19 cellular contexts compared by ENCODE assay signal in the genomic region with DNA sequence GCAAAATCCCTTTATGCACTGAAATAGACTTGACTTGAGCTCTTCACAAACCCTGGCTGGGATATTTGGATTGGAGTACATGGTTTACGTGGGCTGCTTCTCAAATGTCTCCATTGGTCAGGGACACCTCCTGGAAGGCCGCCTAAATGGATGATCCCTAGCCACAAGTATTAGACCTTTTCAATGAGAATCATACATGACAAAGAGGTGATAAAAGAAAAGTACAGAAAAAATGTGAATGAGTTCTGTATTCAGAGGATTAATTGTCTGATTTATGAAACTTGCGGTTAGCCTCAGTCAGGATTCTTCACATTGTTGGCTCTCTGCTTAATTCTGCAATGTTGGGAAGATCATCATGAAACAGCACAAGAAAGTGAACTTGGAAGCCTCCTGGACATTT.
"Had no signal": no experiment of that assay in that cellular context is flagged by ENCODE, and none has a peak within 500 bp of the region (broad histone marks: within the 10 kb centered on the region; RNA-seq: fewer than 3 reads in every experiment).

No MANE protein-coding gene starts in this region.

- H3K36me3 ChIP-seq: cardiac muscle cell, colonic mucosa, lower lobe of right lung, right lobe of liver, upper lobe of left lung had no signal

- H3K9me3 ChIP-seq: colonic mucosa, lower lobe of right lung, upper lobe of left lung had no signal

- H3K27ac ChIP-seq: cardiac muscle cell, colonic mucosa, hepatocyte, lower lobe of right lung, right lobe of liver, upper lobe of left lung had no signal

- ATAC-seq: activated CD4-positive, alpha-beta T cell treated with anti-CD3 and anti-CD28 coated beads for 36 hours; activated CD8-positive, alpha-beta T cell treated with anti-CD3 and anti-CD28 coated beads for 36 hours; activated T-cell treated with anti-CD3 and anti-CD28 coated beads, Interleukin-2, amount 50 U/mL, for 72 hours; lower lobe of right lung; mucosa of descending colon; natural killer cell; right lobe of liver; stimulated activated naive B cell treated with anti-CD40 and anti-IgM and Interleukin-4, amounts not matched to agents 10 μg/mL and 1 μg/mL and 100 μg/mL, for 72 hours had no signal

- H3K4me3 ChIP-seq: cardiac muscle cell, colonic mucosa, hepatocyte, lower lobe of right lung, mucosa of descending colon, right lobe of liver, upper lobe of left lung had no signal

- H3K27me3 ChIP-seq: cardiac muscle cell, colonic mucosa, hepatocyte, right lobe of liver, upper lobe of left lung had no signal

- H3K4me1 ChIP-seq: colonic mucosa, lower lobe of right lung, right lobe of liver, upper lobe of left lung had no signal

- DNase-seq: activated CD4-positive, alpha-beta T cell treated with anti-CD3 and anti-CD28 coated beads for 36 hours; activated CD8-positive, alpha-beta memory T cell treated with anti-CD3 and anti-CD28 coated beads, Interleukin-2, amount 50 U/mL, for 4 hours; activated CD8-positive, alpha-beta T cell treated with anti-CD3 and anti-CD28 coated beads for 36 hours; activated gamma-delta T cell treated with Interleukin-2 at 50 U/mL for 16 hours; activated naive CD8-positive, alpha-beta T cell treated with anti-CD3 and anti-CD28 coated beads for 36 hours; activated T-cell treated with anti-CD3 and anti-CD28 coated beads, Interleukin-2, amount 50 U/mL, for 72 hours; colonic mucosa; lower lobe of right lung; mucosa of descending colon; natural killer cell; posterior cingulate gyrus; right lobe of liver; stimulated activated CD4-positive, alpha-beta T cell treated with anti-CD3 and anti-CD28 coated beads, Interleukin-2, amount 100 ng/mL, for 24 hours; stimulated activated naive B cell treated with anti-CD40 and anti-IgM and Interleukin-4, amounts not matched to agents 10 μg/mL and 1 μg/mL and 100 μg/mL, for 72 hours; substantia nigra; T-helper 9 cell; upper lobe of left lung had no signal
